15 cellular contexts compared by ENCODE assay signal in the genomic region with DNA sequence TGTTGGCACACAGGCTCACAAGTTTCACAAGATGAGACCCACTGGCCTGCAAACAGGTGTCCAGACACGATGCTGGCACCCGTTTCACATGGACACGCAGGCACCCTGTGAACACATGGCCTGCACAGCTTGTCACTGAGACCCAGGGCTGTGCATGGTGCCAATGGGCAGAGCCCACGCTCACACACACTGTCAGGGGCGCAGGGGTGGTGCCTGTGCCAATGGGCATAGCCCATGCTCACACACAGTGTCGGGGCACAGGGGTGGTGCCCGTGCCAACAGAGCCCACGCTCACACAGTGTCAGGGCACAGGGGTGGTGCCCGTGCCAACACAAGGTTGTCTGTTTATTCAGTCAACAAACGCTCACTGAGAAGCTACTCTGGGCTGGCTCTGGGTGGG. TPM values are rescaled to one million over a fixed set of nuclear protein-coding genes. Genes with fewer than 3 reads are reported as not detected.
DNase-seq lines count a peak whose midpoint lies in the region; ATAC-seq, FAIRE-seq and TF ChIP-seq lines count a peak whose summit lies in the region.
"Had no signal": no experiment of that assay in that cellular context is flagged by ENCODE, and none has a peak within 500 bp of the region (broad histone marks: within the 10 kb centered on the region; RNA-seq: fewer than 3 reads in every experiment).

No MANE protein-coding gene starts in this region.

- TF ChIP-seq RAD21 in HepG2 (CRISPR knock-in tag; IDR thresholded peaks at IDR 0.05) (no peak), H1 (IDR thresholded peaks at IDR 0.05 in 1 of 2, conservative IDR thresholded peaks at IDR 0.05 in 1 of 2; ENCODE audit: low read depth in 2 of 2, low read length in 2 of 2) (no peak)

- TF ChIP-seq POLR2A in HepG2 (IDR thresholded peaks at IDR 0.05; ENCODE audit: insufficient read depth in 1 of 2, low read depth in 2 of 2, low read length in 2 of 2) (0 out of 4 replicates have a peak, but pooled peaks of 1 of the 2 experiments have one; percentile 13), right lobe of liver (IDR thresholded peaks at IDR 0.05) (no peak), H1 (IDR thresholded peaks at IDR 0.05; ENCODE audit: control extremely low read depth in 1 of 2, low read depth in 2 of 2, low read length in 2 of 2) (no peak), testis (IDR thresholded peaks at IDR 0.05) (no peak)

- H2AFZ ChIP-seq in HepG2 (ENCODE audit: low read length) (no peak overlapping the region), H1 (ENCODE audit: low read length) (no peak overlapping the region)
- H2AFZ ChIP-seq: GM23338 had no signal

- H3K9ac ChIP-seq in HepG2 (ENCODE audit: insufficient read depth, low read depth, low read length) (no peak overlapping the region), H1 (replicated peaks in 1 of 4; ENCODE audit: extremely low read depth in 1 of 4, low read depth in 3 of 4, low read length in 3 of 4) (no peak overlapping the region)
- H3K9ac ChIP-seq: BLaER1 had no signal

- no peak overlapping the region for H2BK12ac ChIP-seq in H1 (ENCODE audit: low read depth, low read length)

- no peak overlapping the region for H2BK15ac ChIP-seq in H1 (ENCODE audit: low read length)

- H2AK5ac ChIP-seq in H1 (ENCODE audit: low read depth, low read length): no peak overlapping the region

- H3K18ac ChIP-seq in H1 (ENCODE audit: extremely low read depth, low read length): no peak overlapping the region

- H2BK5ac ChIP-seq in H1 (ENCODE audit: low read depth, low read length): no peak overlapping the region

- H4K20me1 ChIP-seq in HepG2 (ENCODE audit: insufficient read depth, low read length): no peaks in the 10 kb centered on the region; the same call in 1 of the 2 replicates
- H4K20me1 ChIP-seq in H1 (replicated peaks in 1 of 2; ENCODE audit: control insufficient read depth in 1 of 2, insufficient read depth in 2 of 2, low read length in 2 of 2): peaks cover 0 to 11% of the 10 kb centered on the region in 2 experiments

- TF ChIP-seq CTCF in HepG2 (CRISPR knock-in tag; IDR thresholded peaks at IDR 0.05): no peak
- no peak for TF ChIP-seq CTCF in right lobe of liver (IDR thresholded peaks at IDR 0.05)
- no peak for TF ChIP-seq CTCF in H1 (IDR thresholded peaks at IDR 0.05; ENCODE audit: control extremely low read depth in 1 of 3, insufficient read depth in 1 of 3, low read depth in 1 of 3, low read length in 3 of 3)
- no peak for TF ChIP-seq CTCF in testis (IDR thresholded peaks at IDR 0.05)

- no peak overlapping the region for H3K14ac ChIP-seq in H1 (ENCODE audit: insufficient read length)

- H3K9me3 ChIP-seq in HepG2 (ENCODE audit: low read length) (no peaks in the 10 kb centered on the region), right lobe of liver (no peaks in the 10 kb centered on the region), H1 (ENCODE audit: insufficient read depth in 2 of 2, low read depth in 1 of 2, low read length in 1 of 2) (no peaks in the 10 kb centered on the region), testis (no peaks in the 10 kb centered on the region)
- H3K9me3 ChIP-seq: A549, BLaER1 had no signal

- no peak overlapping the region for H3K4me2 ChIP-seq in HepG2 (ENCODE audit: low read depth, low read length)
- no peak overlapping the region for H3K4me2 ChIP-seq in H1 (ENCODE audit: insufficient read depth in 1 of 2, low read depth in 2 of 2, low read length in 2 of 2)
- H3K4me2 ChIP-seq: A549, BLaER1, GM23338 had no signal

- H3K4me1 ChIP-seq in HepG2 (ENCODE audit: insufficient read depth, low read length) (no peaks in the 10 kb centered on the region), right lobe of liver (no peaks in the 10 kb centered on the region), H1 (replicated peaks in 1 of 4; ENCODE audit: control insufficient read depth in 3 of 4, insufficient read depth in 4 of 4, low read length in 3 of 4) (peaks cover 0 to 5% (median 0%) of the 10 kb centered on the region in 4 experiments; a peak in 1 of 7 replicates), testis (no peaks in the 10 kb centered on the region)

- H3K56ac ChIP-seq in H1 (replicated peaks; ENCODE audit: insufficient read length, low read depth, low read length): no peak overlapping the region

- H3K27ac ChIP-seq in HepG2 (ENCODE audit: extremely low read length, insufficient read depth, low read length) (no peak overlapping the region), right lobe of liver (no peak overlapping the region), H1 (ENCODE audit: low read depth, low read length) (no peak overlapping the region), testis (no peak overlapping the region)
- H3K27ac ChIP-seq: 22Rv1, A549, BLaER1 had no signal

- H3K23ac ChIP-seq in H1 (ENCODE audit: insufficient read length): no peak overlapping the region

- ATAC-seq in HepG2: no peak
- no peak for ATAC-seq in right lobe of liver
- ATAC-seq: A549, GM23338, HCT116 had no signal

- no peak for DNase-seq in HepG2 (ENCODE audit: low spot score)
- no peak for DNase-seq in right lobe of liver
- DNase-seq in H1 (ENCODE audit: low read depth in 1 of 2, low spot score in 2 of 2): no peak
- no peak for DNase-seq in testis
- no peak for DNase-seq in inferior parietal cortex (ENCODE audit: extremely low spot score)
- DNase-seq: CD4-positive, alpha-beta memory T cell; DMS153; DMS79 treated with DMSO at 0.1 percent for 48 hours; GF-D8; H7 had no signal

- POLR2A ChIA-PET in HepG2 (lab: Yijun Ruan, JAX) (no interaction called here), H1 (lab: Charles Lee; ENCODE audit: partially characterized antibody) (interaction anchor here (0.9 to 3.1 kb wide), 4 partner anchors 10 to 74 kb away, joined by 3 to 14 read pairs (median 3); no protein-coding TSS in a partner anchor)

- FAIRE-seq in HepG2 (lab: Jason Lieb, UNC) (no peak), H1 (lab: Jason Lieb, UNC) (no peak)
- FAIRE-seq: A549 had no signal

- H3K4ac ChIP-seq in H1 (replicated peaks; ENCODE audit: insufficient read length, low read depth, low read length): no peak overlapping the region

- H3K79me2 ChIP-seq in HepG2 (ENCODE audit: insufficient read depth, low read length): no peaks in the 10 kb centered on the region
- H3K79me2 ChIP-seq in H1 (ENCODE audit: control insufficient read depth in 1 of 2, insufficient read depth in 2 of 2, low read length in 2 of 2): no peaks in the 10 kb centered on the region

- H4K5ac ChIP-seq in H1 (ENCODE audit: insufficient read length, low read depth, low read length): no peak overlapping the region

- H3K36me3 ChIP-seq in HepG2 (replicated peaks in 1 of 2; ENCODE audit: control insufficient read depth in 1 of 2, insufficient read depth in 2 of 2, low read length in 2 of 2): peaks cover 37 to 64% of the 10 kb centered on the region in 2 experiments; a peak in 4 of 5 replicates
- peaks cover 0 to 28% (median 4%) of the 10 kb centered on the region in 4 donors for H3K36me3 ChIP-seq in right lobe of liver
- peaks cover 0 to 18% (median under 1%) of the 10 kb centered on the region in 4 experiments; a peak in 2 of 8 replicates for H3K36me3 ChIP-seq in H1 (ENCODE audit: control insufficient read depth in 2 of 4, insufficient read depth in 4 of 4, low read length in 3 of 4)
- H3K36me3 ChIP-seq in testis (ENCODE audit: low read depth, missing control alignments): no peaks in the 10 kb centered on the region

- H4K8ac ChIP-seq in H1 (ENCODE audit: extremely low read depth, insufficient read depth, low read length): no peak overlapping the region

- H3K27me3 ChIP-seq in HepG2 (ENCODE audit: control insufficient read depth in 1 of 2, insufficient read depth in 2 of 2, low read length in 2 of 2) (no peaks in the 10 kb centered on the region), right lobe of liver (no peaks in the 10 kb centered on the region), H1 (replicated peaks in 1 of 4; ENCODE audit: control insufficient read depth in 3 of 4, extremely low read depth in 1 of 4, insufficient read depth in 3 of 4, low read length in 3 of 4) (no peaks in the 10 kb centered on the region), testis (no peaks in the 10 kb centered on the region)
- H3K27me3 ChIP-seq: BLaER1 had no signal

- H4K91ac ChIP-seq in H1 (replicated peaks; ENCODE audit: insufficient read length, low read length): no peak overlapping the region

- intact Hi-C loops in HepG2 (cut with micrococcal nuclease; ENCODE audit: unreplicated experiment): no loop called here
- intact Hi-C loops in right lobe of liver (cut with DNase I): no loop called here
- intact Hi-C loops in testis (cut with DNase I; ENCODE audit: low total_unique reads): loop anchor here (10.0 kb wide), 1 partner anchor 429 kb away; no protein-coding TSS in a partner anchor

- WGBS in HepG2 (ENCODE audit: low lambda C conversion rate): 87% methylated on average over 3 of the region's 10 CpGs
- WGBS in right lobe of liver (ENCODE audit: insufficient coverage, low coverage, low lambda C conversion rate, missing lambda C conversion rate): no CpG with 5 or more reads among the region's 10 CpGs
- WGBS in H1 (ENCODE audit: extremely low coverage in 1 of 2, insufficient coverage in 1 of 2, insufficient read length in 1 of 2, insufficient replicate concordance in 2 of 2, low coverage in 1 of 2, low lambda C conversion rate in 2 of 2, missing lambda C conversion rate in 1 of 2), 2 experiments: 83% methylated on average over 10 of the region's 10 CpGs; no CpG with 5 or more reads in 1 of the 2 experiments
- WGBS in testis, 2 donors: 91% methylated on average over 10 of the region's 10 CpGs; no CpG with 5 or more reads in 1 of the 2 donors

- in situ Hi-C loops in HepG2 (cut with HindIII; ENCODE audit: extremely low pct_ligation_motif_present, low pct_unique_long_range_greater_than_20kb): no loop called here

- no TSS peak for BruUV-seq in HepG2 (replicated peaks; lab: Mats Ljungman, UMichigan)

- TF ChIP-seq EP300 in HepG2 (IDR thresholded peaks at IDR 0.05; ENCODE audit: low read depth in 2 of 2, low read length in 2 of 2) (no peak), HepG2 (CRISPR knock-in tag; IDR thresholded peaks at IDR 0.05; ENCODE audit: borderline replicate concordance) (no peak), H1 (IDR thresholded peaks at IDR 0.05; ENCODE audit: borderline replicate concordance in 1 of 2, low read depth in 2 of 2, low read length in 2 of 2) (no peak)

- no peaks in the 10 kb centered on the region for H3K79me1 ChIP-seq in H1 (ENCODE audit: low read depth, low read length)

- CTCF ChIA-PET in HepG2 (lab: Yijun Ruan, JAX; ENCODE audit: low intra/inter-chr PET ratio, low total read pairs) (no interaction called here), H1 (lab: Charles Lee; ENCODE audit: partially characterized antibody) (interaction anchor here (0.8 to 10.0 kb wide), 11 partner anchors 18 to 432 kb away, joined by 3 to 251 read pairs (median 4); partner anchors contain the start of gene PIEZO1)

- no peak overlapping the region for H2BK120ac ChIP-seq in H1 (replicated peaks; ENCODE audit: low read depth, low read length)

- H3K23me2 ChIP-seq in H1 (ENCODE audit: low read depth, low read length): no peaks in the 10 kb centered on the region

- H3K4me3 ChIP-seq in HepG2 (replicated peaks in 1 of 3; ENCODE audit: insufficient read depth in 1 of 3, low read depth in 2 of 3, low read length in 3 of 3) (no peak overlapping the region), right lobe of liver (no peak overlapping the region), H1 (ENCODE audit: extremely low read depth in 1 of 4, insufficient read depth in 2 of 4, low read depth in 3 of 4, low read length in 4 of 4) (no peak overlapping the region), testis (no peak overlapping the region)
- H3K4me3 ChIP-seq: A549, BLaER1, GM23338 had no signal

- H2BK20ac ChIP-seq in H1 (ENCODE audit: low read length): 0 out of 2 replicates have a peak overlapping the region, but pooled peaks have one; percentile 18

RNA-seq across cellular contexts. Expression of gene CTU2, which starts 29.3 kb away (rescaled TPM):
- total RNA-seq in HepG2 (2016; rRNA removed; fragmentation: Illumina TruSeq; extraction: Trizol) (21.9 TPM in 2 replicates), right lobe of liver (1 to 10 TPM; 5.0 to 9.5 (median 8.2) TPM), testis (10 to 100 TPM; 24.8 to 25.4 TPM)
- 11.4 and 12.8 TPM in 2 replicates for total RNA-seq in HepG2 (2016; cell fraction: cytosol; rRNA removed; fragmentation: Illumina TruSeq; extraction: Trizol; ENCODE audit: low read depth)
- total RNA-seq in HepG2 (2016; cell fraction: insoluble cytoplasmic fraction; rRNA removed; fragmentation: Illumina TruSeq; extraction: Trizol): 16.8 and 22.4 TPM in 2 replicates
- 13.8 and 15.9 TPM in 2 replicates for total RNA-seq in HepG2 (2016; cell fraction: membrane; rRNA removed; fragmentation: Illumina TruSeq; extraction: Trizol)
- 16.7 and 17.2 TPM in 2 replicates for total RNA-seq in HepG2 (2016; cell fraction: nucleus; rRNA removed; fragmentation: Illumina TruSeq; extraction: Trizol)
- polyA plus RNA-seq in HepG2 (2011; rRNA removed) (13.3 and 18.5 TPM in 2 replicates), H1 (2011; rRNA removed) (32.7 and 45.4 TPM in 2 replicates), testis (ENCODE audit: insufficient read depth, low read depth, low replicate concordance) (19.8 TPM)
- 11.8 and 19.4 TPM in 2 replicates for polyA plus RNA-seq in HepG2 (2011; cell fraction: cytosol; rRNA removed)
- polyA plus RNA-seq in HepG2 (2011; cell fraction: nucleus; rRNA removed): 63.3 and 73.6 TPM in 2 replicates
- polyA plus RNA-seq in HepG2 (2012): 11.6 and 15.1 TPM in 2 replicates
- polyA plus RNA-seq in HepG2 (2016; cell fraction: cytosol; fragmentation: Illumina TruSeq; extraction: Trizol; ENCODE audit: low read depth): 12.4 and 16.5 TPM in 2 replicates
- 20.9 and 22.4 TPM in 2 replicates for polyA plus RNA-seq in HepG2 (2016; cell fraction: insoluble cytoplasmic fraction; fragmentation: Illumina TruSeq; extraction: Trizol; ENCODE audit: low read depth)
- 13.3 and 14.9 TPM in 2 replicates for polyA plus RNA-seq in HepG2 (2016; cell fraction: membrane; fragmentation: Illumina TruSeq; extraction: Trizol; ENCODE audit: low read depth)
- polyA plus RNA-seq in HepG2 (2016; cell fraction: nucleus; fragmentation: Illumina TruSeq; extraction: Trizol; ENCODE audit: insufficient read depth, low read depth): 39.4 and 44.9 TPM in 2 replicates
- 23.1 and 25.7 TPM in 2 replicates for polyA minus RNA-seq in HepG2 (2011; rRNA and poly(A)+ RNA removed; ENCODE audit: low replicate concordance)
- 15.2 and 18.6 TPM in 2 replicates for polyA minus RNA-seq in HepG2 (2011; cell fraction: cytosol; rRNA and poly(A)+ RNA removed)
- polyA minus RNA-seq in HepG2 (2011; cell fraction: nucleus; rRNA and poly(A)+ RNA removed): 19.3 and 20.7 TPM in 2 replicates
- total RNA-seq in H1 (2021; fragmentation: NEBNext Ultra II Directional; extraction: Animal tissue kit (Norgen Biotek cat#: 25700)): 42.9 and 49.7 TPM in 2 replicates
- 29.7 TPM for polyA plus RNA-seq in H1 (2011; cell fraction: cytosol; rRNA removed)
- polyA plus RNA-seq in H1 (2011; cell fraction: nucleus; rRNA removed): 60.2 TPM
- polyA plus RNA-seq in H1 (2012, experiment 1 of 2): 22.3 to 36.0 TPM (median 28.1 TPM) in 4 replicates
- polyA plus RNA-seq in H1 (2012, experiment 2 of 2): 31.0 TPM
- 62.2 TPM for polyA plus RNA-seq in H1 (2013, experiment 1 of 2)
- 60.5 TPM for polyA plus RNA-seq in H1 (2013, experiment 2 of 2)
- polyA minus RNA-seq in H1 (2011; rRNA and poly(A)+ RNA removed): 10.7 and 10.9 TPM in 2 replicates
- 19.5 TPM for polyA minus RNA-seq in H1 (2011; cell fraction: cytosol; rRNA and poly(A)+ RNA removed)
- polyA minus RNA-seq in H1 (2011; cell fraction: nucleus; rRNA and poly(A)+ RNA removed): 20.0 TPM

RNA-seq across cellular contexts. Expression of gene RNF166, which starts 29.4 kb away (rescaled TPM):
- total RNA-seq in HepG2 (2016; rRNA removed; fragmentation: Illumina TruSeq; extraction: Trizol) (15.1 and 23.0 TPM in 2 replicates), right lobe of liver (10 to 100 TPM in 2 of 6 experiments, 1 to 10 TPM in 4; 8.1 to 12.8 (median 10.0) TPM), testis (10 to 100 TPM; 37.4 to 41.3 TPM)
- total RNA-seq in HepG2 (2016; cell fraction: cytosol; rRNA removed; fragmentation: Illumina TruSeq; extraction: Trizol; ENCODE audit: low read depth): 36.0 and 37.2 TPM in 2 replicates
- 17.3 and 23.3 TPM in 2 replicates for total RNA-seq in HepG2 (2016; cell fraction: insoluble cytoplasmic fraction; rRNA removed; fragmentation: Illumina TruSeq; extraction: Trizol)
- total RNA-seq in HepG2 (2016; cell fraction: membrane; rRNA removed; fragmentation: Illumina TruSeq; extraction: Trizol): 41.6 and 45.9 TPM in 2 replicates
- 14.0 and 14.1 TPM in 2 replicates for total RNA-seq in HepG2 (2016; cell fraction: nucleus; rRNA removed; fragmentation: Illumina TruSeq; extraction: Trizol)
- polyA plus RNA-seq in HepG2 (2011; rRNA removed) (21.4 and 26.2 TPM in 2 replicates), H1 (2011; rRNA removed) (29.8 and 36.6 TPM in 2 replicates), testis (ENCODE audit: insufficient read depth, low read depth, low replicate concordance) (18.3 TPM)
- 14.8 and 24.4 TPM in 2 replicates for polyA plus RNA-seq in HepG2 (2011; cell fraction: cytosol; rRNA removed)
- 83.8 and 91.3 TPM in 2 replicates for polyA plus RNA-seq in HepG2 (2011; cell fraction: nucleus; rRNA removed)
- 12.2 and 16.1 TPM in 2 replicates for polyA plus RNA-seq in HepG2 (2012)
- 22.9 and 25.4 TPM in 2 replicates for polyA plus RNA-seq in HepG2 (2016; cell fraction: cytosol; fragmentation: Illumina TruSeq; extraction: Trizol; ENCODE audit: low read depth)
- polyA plus RNA-seq in HepG2 (2016; cell fraction: insoluble cytoplasmic fraction; fragmentation: Illumina TruSeq; extraction: Trizol; ENCODE audit: low read depth): 19.2 and 20.2 TPM in 2 replicates
- 32.0 and 34.1 TPM in 2 replicates for polyA plus RNA-seq in HepG2 (2016; cell fraction: membrane; fragmentation: Illumina TruSeq; extraction: Trizol; ENCODE audit: low read depth)
- 36.7 and 43.4 TPM in 2 replicates for polyA plus RNA-seq in HepG2 (2016; cell fraction: nucleus; fragmentation: Illumina TruSeq; extraction: Trizol; ENCODE audit: insufficient read depth, low read depth)
- 11.5 and 25.6 TPM in 2 replicates for polyA minus RNA-seq in HepG2 (2011; rRNA and poly(A)+ RNA removed; ENCODE audit: low replicate concordance)
- polyA minus RNA-seq in HepG2 (2011; cell fraction: cytosol; rRNA and poly(A)+ RNA removed): 12.9 and 17.8 TPM in 2 replicates
- polyA minus RNA-seq in HepG2 (2011; cell fraction: nucleus; rRNA and poly(A)+ RNA removed): 14.2 and 18.7 TPM in 2 replicates
- 28.7 and 31.2 TPM in 2 replicates for total RNA-seq in H1 (2021; fragmentation: NEBNext Ultra II Directional; extraction: Animal tissue kit (Norgen Biotek cat#: 25700))
- 33.3 TPM for polyA plus RNA-seq in H1 (2011; cell fraction: cytosol; rRNA removed)
- polyA plus RNA-seq in H1 (2011; cell fraction: nucleus; rRNA removed): 86.5 TPM
- 11.9 to 24.8 TPM (median 22.4 TPM) in 4 replicates for polyA plus RNA-seq in H1 (2012, experiment 1 of 2)
- polyA plus RNA-seq in H1 (2012, experiment 2 of 2): 21.8 TPM
- 24.2 TPM for polyA plus RNA-seq in H1 (2013, experiment 1 of 2)
- polyA plus RNA-seq in H1 (2013, experiment 2 of 2): 22.1 TPM
- polyA minus RNA-seq in H1 (2011; rRNA and poly(A)+ RNA removed): 11.7 and 12.3 TPM in 2 replicates
- 23.6 TPM for polyA minus RNA-seq in H1 (2011; cell fraction: cytosol; rRNA and poly(A)+ RNA removed)
- 24.6 TPM for polyA minus RNA-seq in H1 (2011; cell fraction: nucleus; rRNA and poly(A)+ RNA removed)

RNA-seq across cellular contexts. Expression of gene SNAI3, which starts 49.3 kb away (rescaled TPM):
- 0.09 and 0.18 TPM in 2 replicates for total RNA-seq in HepG2 (2016; rRNA removed; fragmentation: Illumina TruSeq; extraction: Trizol)
- not detected in 2 replicates for total RNA-seq in HepG2 (2016; cell fraction: cytosol; rRNA removed; fragmentation: Illumina TruSeq; extraction: Trizol; ENCODE audit: low read depth)
- total RNA-seq in HepG2 (2016; cell fraction: insoluble cytoplasmic fraction; rRNA removed; fragmentation: Illumina TruSeq; extraction: Trizol): 0.13 and 0.17 TPM in 2 replicates
- total RNA-seq in HepG2 (2016; cell fraction: membrane; rRNA removed; fragmentation: Illumina TruSeq; extraction: Trizol): 0.12 TPM in 1 of 2 replicates, not detected in the other
- not detected in 2 replicates for total RNA-seq in HepG2 (2016; cell fraction: nucleus; rRNA removed; fragmentation: Illumina TruSeq; extraction: Trizol)
- polyA plus RNA-seq in HepG2 (2011; rRNA removed): 0.18 and 0.40 TPM in 2 replicates
- 0.18 and 0.44 TPM in 2 replicates for polyA plus RNA-seq in HepG2 (2011; cell fraction: cytosol; rRNA removed)
- 0.35 and 0.64 TPM in 2 replicates for polyA plus RNA-seq in HepG2 (2011; cell fraction: nucleus; rRNA removed)
- 0.40 and 0.47 TPM in 2 replicates for polyA plus RNA-seq in HepG2 (2012)
- polyA plus RNA-seq in HepG2 (2016; cell fraction: cytosol; fragmentation: Illumina TruSeq; extraction: Trizol; ENCODE audit: low read depth): 0.08 TPM in 1 of 2 replicates, not detected in the other
- polyA plus RNA-seq in HepG2 (2016; cell fraction: insoluble cytoplasmic fraction; fragmentation: Illumina TruSeq; extraction: Trizol; ENCODE audit: low read depth): 0.26 TPM in 1 of 2 replicates, not detected in the other
- 0.15 and 0.21 TPM in 2 replicates for polyA plus RNA-seq in HepG2 (2016; cell fraction: membrane; fragmentation: Illumina TruSeq; extraction: Trizol; ENCODE audit: low read depth)
- polyA plus RNA-seq in HepG2 (2016; cell fraction: nucleus; fragmentation: Illumina TruSeq; extraction: Trizol; ENCODE audit: insufficient read depth, low read depth): 0.27 TPM in 1 of 2 replicates, not detected in the other
- 0.84 TPM in 1 of 2 replicates, not detected in the other for polyA minus RNA-seq in HepG2 (2011; rRNA and poly(A)+ RNA removed; ENCODE audit: low replicate concordance)
- polyA minus RNA-seq in HepG2 (2011; cell fraction: cytosol; rRNA and poly(A)+ RNA removed): not detected in 2 replicates
- not detected in 2 replicates for polyA minus RNA-seq in HepG2 (2011; cell fraction: nucleus; rRNA and poly(A)+ RNA removed)
- under 1 TPM; 0.15 to 0.98 (median 0.35) TPM for total RNA-seq in right lobe of liver
- total RNA-seq in H1 (2021; fragmentation: NEBNext Ultra II Directional; extraction: Animal tissue kit (Norgen Biotek cat#: 25700)): 8.5 and 8.7 TPM in 2 replicates
- 13.3 and 15.8 TPM in 2 replicates for polyA plus RNA-seq in H1 (2011; rRNA removed)
- 9.4 TPM for polyA plus RNA-seq in H1 (2011; cell fraction: cytosol; rRNA removed)
- polyA plus RNA-seq in H1 (2011; cell fraction: nucleus; rRNA removed): 11.3 TPM
- 5.5 to 8.7 TPM (median 8.3 TPM) in 4 replicates for polyA plus RNA-seq in H1 (2012, experiment 1 of 2)
- polyA plus RNA-seq in H1 (2012, experiment 2 of 2): 9.6 TPM
- 9.0 TPM for polyA plus RNA-seq in H1 (2013, experiment 1 of 2)
- polyA plus RNA-seq in H1 (2013, experiment 2 of 2): 9.0 TPM
- polyA minus RNA-seq in H1 (2011; rRNA and poly(A)+ RNA removed): 4.3 and 5.2 TPM in 2 replicates
- polyA minus RNA-seq in H1 (2011; cell fraction: cytosol; rRNA and poly(A)+ RNA removed): 7.3 TPM
- 4.7 TPM for polyA minus RNA-seq in H1 (2011; cell fraction: nucleus; rRNA and poly(A)+ RNA removed)
- total RNA-seq in testis: 1 to 10 TPM; 2.5 to 3.0 TPM
- 1.3 TPM for polyA plus RNA-seq in testis (ENCODE audit: insufficient read depth, low read depth, low replicate concordance)
- polyA plus RNA-seq: A549 had no signal

RNA-seq across cellular contexts. Expression of gene PIEZO1, which starts 49.4 kb away (rescaled TPM):
- total RNA-seq in HepG2 (2016; rRNA removed; fragmentation: Illumina TruSeq; extraction: Trizol) (32.5 and 85.0 TPM in 2 replicates), right lobe of liver (10 to 100 TPM; 48.9 to 91.9 (median 64.4) TPM), testis (10 to 100 TPM; 40.7 to 44.5 TPM)
- total RNA-seq in HepG2 (2016; cell fraction: cytosol; rRNA removed; fragmentation: Illumina TruSeq; extraction: Trizol; ENCODE audit: low read depth): 42.1 and 42.4 TPM in 2 replicates
- total RNA-seq in HepG2 (2016; cell fraction: insoluble cytoplasmic fraction; rRNA removed; fragmentation: Illumina TruSeq; extraction: Trizol): 27.7 and 89.8 TPM in 2 replicates
- total RNA-seq in HepG2 (2016; cell fraction: membrane; rRNA removed; fragmentation: Illumina TruSeq; extraction: Trizol): 37.0 TPM in 2 replicates
- 117 and 146 TPM in 2 replicates for total RNA-seq in HepG2 (2016; cell fraction: nucleus; rRNA removed; fragmentation: Illumina TruSeq; extraction: Trizol)
- polyA plus RNA-seq in HepG2 (2011; rRNA removed) (67.9 and 93.5 TPM in 2 replicates), H1 (2011; rRNA removed) (42.3 and 62.6 TPM in 2 replicates), testis (ENCODE audit: insufficient read depth, low read depth, low replicate concordance) (24.2 TPM)
- 42.8 and 69.2 TPM in 2 replicates for polyA plus RNA-seq in HepG2 (2011; cell fraction: cytosol; rRNA removed)
- polyA plus RNA-seq in HepG2 (2011; cell fraction: nucleus; rRNA removed): 643 and 860 TPM in 2 replicates
- 52.4 and 78.3 TPM in 2 replicates for polyA plus RNA-seq in HepG2 (2012)
- 12.7 and 13.6 TPM in 2 replicates for polyA plus RNA-seq in HepG2 (2016; cell fraction: cytosol; fragmentation: Illumina TruSeq; extraction: Trizol; ENCODE audit: low read depth)
- 33.4 and 36.7 TPM in 2 replicates for polyA plus RNA-seq in HepG2 (2016; cell fraction: insoluble cytoplasmic fraction; fragmentation: Illumina TruSeq; extraction: Trizol; ENCODE audit: low read depth)
- 20.6 and 22.7 TPM in 2 replicates for polyA plus RNA-seq in HepG2 (2016; cell fraction: membrane; fragmentation: Illumina TruSeq; extraction: Trizol; ENCODE audit: low read depth)
- polyA plus RNA-seq in HepG2 (2016; cell fraction: nucleus; fragmentation: Illumina TruSeq; extraction: Trizol; ENCODE audit: insufficient read depth, low read depth): 296 and 336 TPM in 2 replicates
- polyA minus RNA-seq in HepG2 (2011; rRNA and poly(A)+ RNA removed; ENCODE audit: low replicate concordance): 101 and 184 TPM in 2 replicates
- polyA minus RNA-seq in HepG2 (2011; cell fraction: cytosol; rRNA and poly(A)+ RNA removed): 44.8 and 52.9 TPM in 2 replicates
- 89.5 and 109 TPM in 2 replicates for polyA minus RNA-seq in HepG2 (2011; cell fraction: nucleus; rRNA and poly(A)+ RNA removed)
- total RNA-seq in H1 (2021; fragmentation: NEBNext Ultra II Directional; extraction: Animal tissue kit (Norgen Biotek cat#: 25700)): 63.6 and 67.5 TPM in 2 replicates
- polyA plus RNA-seq in H1 (2011; cell fraction: cytosol; rRNA removed): 43.1 TPM
- 361 TPM for polyA plus RNA-seq in H1 (2011; cell fraction: nucleus; rRNA removed)
- 37.5 to 75.6 TPM (median 65.9 TPM) in 4 replicates for polyA plus RNA-seq in H1 (2012, experiment 1 of 2)
- polyA plus RNA-seq in H1 (2012, experiment 2 of 2): 43.7 TPM
- polyA plus RNA-seq in H1 (2013, experiment 1 of 2): 76.1 TPM
- 73.2 TPM for polyA plus RNA-seq in H1 (2013, experiment 2 of 2)
- polyA minus RNA-seq in H1 (2011; rRNA and poly(A)+ RNA removed): 19.7 and 34.2 TPM in 2 replicates
- polyA minus RNA-seq in H1 (2011; cell fraction: cytosol; rRNA and poly(A)+ RNA removed): 33.0 TPM
- 63.0 TPM for polyA minus RNA-seq in H1 (2011; cell fraction: nucleus; rRNA and poly(A)+ RNA removed)
